11 cellular contexts compared by ENCODE assay signal in the genomic region with DNA sequence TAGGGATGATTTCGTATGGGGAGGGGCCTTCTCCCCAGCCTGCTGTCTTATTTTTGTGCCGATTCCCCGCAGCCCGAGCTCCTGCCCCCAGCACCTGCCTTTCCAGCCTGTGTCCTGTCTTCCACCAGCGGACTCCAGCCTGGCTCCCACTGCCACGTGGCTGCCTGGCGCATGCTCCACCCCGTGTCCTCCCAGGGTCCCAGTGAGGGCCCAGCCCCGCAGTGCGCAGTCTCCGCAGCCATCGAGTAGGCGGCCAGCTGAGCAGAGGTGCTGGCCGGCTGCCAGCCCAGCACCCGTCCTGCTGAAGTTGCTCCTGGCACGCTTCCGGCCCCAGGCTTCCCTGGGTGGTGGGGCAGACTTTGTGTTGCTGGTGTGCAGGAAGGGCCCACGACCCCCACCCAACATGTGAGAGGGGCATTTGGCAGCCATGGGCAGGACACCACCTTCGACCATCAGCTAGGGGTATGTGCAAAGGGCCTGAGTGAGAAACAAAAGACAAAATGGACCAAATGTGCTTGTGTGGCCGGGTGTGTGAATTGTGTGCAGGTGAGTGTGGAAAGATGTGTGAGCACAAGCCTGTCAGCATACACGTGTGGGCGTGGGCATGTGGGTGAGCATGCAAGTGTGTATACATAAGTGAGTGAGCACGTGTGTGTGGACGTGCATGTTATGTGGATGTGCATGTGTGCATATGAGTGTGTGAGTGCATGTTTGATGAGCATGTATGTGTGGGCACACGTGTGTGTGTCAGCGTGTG. TPM values are rescaled to one million over a fixed set of nuclear protein-coding genes. Genes with fewer than 3 reads are reported as not detected.
DNase-seq lines count a peak whose midpoint lies in the region; ATAC-seq and TF ChIP-seq lines count a peak whose summit lies in the region.
"Had no signal": no experiment of that assay in that cellular context is flagged by ENCODE, and none has a peak within 500 bp of the region (broad histone marks: within the 10 kb centered on the region; RNA-seq: fewer than 3 reads in every experiment).

No MANE protein-coding gene starts in this region.

- no peaks in the 10 kb centered on the region for H3K27me3 ChIP-seq in ovary

- ATAC-seq in GM19455 (IDR thresholded peaks at IDR 0.05; ENCODE audit: unreplicated experiment), result no peak
- ATAC-seq in GM18511 (IDR thresholded peaks at IDR 0.05; ENCODE audit: unreplicated experiment), result no peak

- intact Hi-C loops in ovary (cut with DNase I), result no loop called here

- DNase-seq in DMS79 (lab: John Stamatoyannopoulos, UW), result peak; percentile 67
- peak; percentile 51 for DNase-seq in NCI-H345 treated with DMSO at 0.1 percent for 48 hours (lab: John Stamatoyannopoulos, UW; ENCODE audit: unreplicated experiment)
- peak; percentile 12 for DNase-seq in fibroblast of pulmonary artery (ENCODE audit: low read depth)
- DNase-seq in ovary, result peak; percentile 39 to 76 (median 64)
- no peak for DNase-seq in EL
- no peak for DNase-seq in activated CD4-positive, CD25-positive, alpha-beta regulatory T cell (lab: John Stamatoyannopoulos, UW)
- DNase-seq: NCI-H2171 treated with DMSO at 0.1 percent for 48 hours, nucleus accumbens, WERI-Rb-1 had no signal

- no peaks in the 10 kb centered on the region for H3K9me3 ChIP-seq in ovary

- TF ChIP-seq CTCF in fibroblast of pulmonary artery (IDR thresholded peaks at IDR 0.05; ENCODE audit: low read length, missing control alignments) (no peak), ovary (IDR thresholded peaks at IDR 0.05) (no peak)

- TF ChIP-seq EP300 in ovary (IDR thresholded peaks at IDR 0.05), result no peak

- WGBS in ovary, 3 donors, result 39 to 59% (median 53%) methylated on average over 26 of the region's 26 CpGs

- TF ChIP-seq POLR2A in ovary (IDR thresholded peaks at IDR 0.05), result no peak

- H3K4me1 ChIP-seq in ovary (ENCODE audit: insufficient read depth), result peaks cover 28% of the 10 kb centered on the region

- H3K4me3 ChIP-seq in fibroblast of pulmonary artery (replicated peaks; ENCODE audit: low read depth, low read length), result no peak overlapping the region
- no peak overlapping the region for H3K4me3 ChIP-seq in ovary

- H3K27ac ChIP-seq in ovary, result no peak overlapping the region
- H3K27ac ChIP-seq: WERI-Rb-1 had no signal

- no peaks in the 10 kb centered on the region for H3K36me3 ChIP-seq in ovary
- H3K36me3 ChIP-seq: WERI-Rb-1 had no signal

RNA-seq across cellular contexts. Expression of gene RTN4R, which starts 55.9 kb away (rescaled TPM):
- total RNA-seq in ovary, result 1 to 10 TPM in 4 of 7 donors, under 1 TPM in 3; 0.48 to 8.2 (median 2.2) TPM
- polyA plus RNA-seq in ovary, result 1 to 10 TPM in 1 of 2 donors, not detected in 1; 1.5 TPM

Comparison
In these comparisons a context has a peak if more than half of its experiments do, and no peak if none do; other contexts are left out.
1. DNase-seq: peak in DMS79 (single experiment), NCI-H345 treated with DMSO at 0.1 percent for 48 hours (single experiment), fibroblast of pulmonary artery (single experiment) and ovary (5 of 5); none in EL (single experiment) and activated CD4-positive, CD25-positive, alpha-beta regulatory T cell (0 of 4).